Comparison of ENCODE assay signal across 12 cellular contexts in the genomic region with DNA sequence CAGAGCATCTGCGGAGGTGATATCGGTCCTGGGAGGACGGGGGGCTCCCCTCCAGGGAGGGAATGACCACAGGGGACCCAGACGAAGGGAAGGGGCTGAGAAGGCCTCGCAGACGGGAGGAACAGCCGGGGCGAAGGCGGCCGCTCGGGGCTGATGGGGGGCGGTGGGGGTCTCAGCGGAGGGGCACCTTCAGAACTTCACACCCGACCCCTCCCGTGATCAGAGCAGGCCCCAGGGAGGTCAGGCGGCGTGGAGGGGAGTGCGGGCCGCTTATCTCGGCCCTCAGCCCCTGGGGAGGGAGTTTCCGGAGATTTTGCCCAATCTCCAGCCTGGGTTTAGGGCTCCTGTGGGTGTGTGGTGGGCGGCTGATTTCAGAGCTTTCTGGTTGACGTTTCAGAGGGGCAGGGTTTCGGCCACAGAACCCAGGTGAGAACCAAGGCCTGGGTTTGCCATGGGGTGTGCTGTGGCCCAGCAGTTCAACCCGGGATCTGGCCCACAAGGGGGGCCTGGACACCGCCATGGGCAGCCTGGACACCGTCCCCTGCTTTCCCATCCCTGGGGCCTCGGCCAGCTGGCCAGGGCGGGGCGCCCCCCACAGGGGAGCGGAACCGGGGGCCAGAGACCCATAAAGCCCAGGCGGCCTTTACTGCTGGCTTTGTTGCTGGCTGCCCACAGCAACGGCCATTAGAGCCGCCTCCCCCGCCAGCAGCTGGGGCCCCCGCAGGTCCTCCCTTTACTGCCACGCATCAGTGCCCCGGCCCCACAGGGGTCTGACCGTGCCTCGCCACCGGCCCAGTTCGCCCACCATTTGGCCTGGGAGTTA. TPM values are rescaled to one million over a fixed set of nuclear protein-coding genes. Genes with fewer than 3 reads are reported as not detected.
A peak's percentile ranks its signal among the peaks of the same experiment; 100 is the strongest.
DNase-seq lines count a peak whose midpoint lies in the region; ATAC-seq, FAIRE-seq and TF ChIP-seq lines count a peak whose summit lies in the region.
"Had no signal": no experiment of that assay in that cellular context is flagged by ENCODE, and none has a peak within 500 bp of the region (broad histone marks: within the 10 kb centered on the region; RNA-seq: fewer than 3 reads in every experiment).

No MANE protein-coding gene starts in this region.

- no peak overlapping the region for H3K27ac ChIP-seq in HEK293 (ENCODE audit: extremely low read depth, low read depth, low read length)
- peak overlapping the region; percentile 99 for H3K27ac ChIP-seq in trophoblast cell (ENCODE audit: low read depth, low read length)
- H3K27ac ChIP-seq in ascending aorta, result no peak overlapping the region
- H3K27ac ChIP-seq: foreskin keratinocyte had no signal

- H3K4me1 ChIP-seq in HEK293 (ENCODE audit: control insufficient read depth, insufficient read depth, low read length) (no peaks in the 10 kb centered on the region), trophoblast cell (ENCODE audit: control insufficient read depth in 1 of 2, insufficient read depth in 2 of 2, low read length in 2 of 2) (peaks cover 62 to 72% of the 10 kb centered on the region in 2 experiments), ascending aorta (no peaks in the 10 kb centered on the region)

- H3K23ac ChIP-seq in trophoblast cell (ENCODE audit: low read length), result no peak overlapping the region

- H4K12ac ChIP-seq in trophoblast cell (ENCODE audit: low read depth, low read length), result peak overlapping the region; percentile 19

- H3K4me3 Mint-ChIP-seq in WTC11, result no peak overlapping the region

- H3K27me3 ChIP-seq in trophoblast cell (ENCODE audit: insufficient read depth, low read length) (no peaks in the 10 kb centered on the region), ascending aorta (no peaks in the 10 kb centered on the region)
- H3K27me3 ChIP-seq: foreskin keratinocyte had no signal

- H3K4me3 ChIP-seq in HEK293 (ENCODE audit: low read depth, low read length), result no peak overlapping the region
- H3K4me3 ChIP-seq in trophoblast cell (ENCODE audit: low read depth, low read length), result no peak overlapping the region
- H3K4me3 ChIP-seq in ascending aorta, result no peak overlapping the region

- no CpG with 5 or more reads among the region's 43 CpGs for WGBS in trophoblast cell (ENCODE audit: extremely low coverage, insufficient coverage, insufficient read length)

- peak overlapping the region; percentile 95 for H2BK5ac ChIP-seq in trophoblast cell (ENCODE audit: low read depth, low read length, poor library complexity)

- no peak for FAIRE-seq in frontal cortex (lab: Jason Lieb, UNC)
- FAIRE-seq: bronchial epithelial cell had no signal

- H3K18ac ChIP-seq in trophoblast cell (ENCODE audit: low read length), result peak overlapping the region; percentile 91

- no peak overlapping the region for H3K4me2 ChIP-seq in trophoblast cell (ENCODE audit: low read length)

- peak overlapping the region; percentile 8 for H2AFZ ChIP-seq in trophoblast cell (ENCODE audit: insufficient read depth, low read length, poor library complexity)

- peaks cover 54% of the 10 kb centered on the region for H3K79me2 ChIP-seq in trophoblast cell (ENCODE audit: control insufficient read depth, insufficient read depth, low read length, poor library complexity)

- H4K8ac ChIP-seq in trophoblast cell (ENCODE audit: low read depth, low read length), result peak overlapping the region; percentile 88

- H3K9me3 Mint-ChIP-seq in WTC11, result no peaks in the 10 kb centered on the region

- peaks cover 2% of the 10 kb centered on the region; the same call in 1 of the 2 replicates for H3K36me3 Mint-ChIP-seq in WTC11

- H2AK5ac ChIP-seq in trophoblast cell (ENCODE audit: low read length), result peak overlapping the region; percentile 98

- peak overlapping the region; percentile 60; the same call in 1 of the 2 replicates for H3K27ac Mint-ChIP-seq in WTC11

- no peak for DNase-seq in WTC11 (ENCODE audit: low spot score)
- peak; percentile 82 to 85 for DNase-seq in trophoblast cell
- DNase-seq in ascending aorta (ENCODE audit: low spot score in 2 of 2), result no peak
- DNase-seq in frontal cortex (ENCODE audit: low spot score in 2 of 2), result no peak
- no peak for DNase-seq in activated CD8-positive, alpha-beta memory T cell treated with anti-CD3 and anti-CD28 coated beads, Interleukin-2, amount 50 U/mL, for 48 hours
- DNase-seq: COR-L47, foreskin keratinocyte, NCI-H1694 had no signal

- peak overlapping the region; percentile 97 for H2BK120ac ChIP-seq in trophoblast cell (ENCODE audit: insufficient read depth, low read length, poor library complexity)

- peak overlapping the region; percentile 87 for H3K14ac ChIP-seq in trophoblast cell (ENCODE audit: low read length)

- peak overlapping the region; percentile 90 for H2BK12ac ChIP-seq in trophoblast cell (ENCODE audit: low read length)

- TF ChIP-seq CTCF in HEK293 (tag by site-specific recombination; IDR thresholded peaks at IDR 0.05) (no peak), WTC11 (IDR thresholded peaks at IDR 0.05) (no peak), ascending aorta (IDR thresholded peaks at IDR 0.05) (no peak)

- TF ChIP-seq POLR2A in GM15510 (IDR thresholded peaks at IDR 0.05; ENCODE audit: borderline replicate concordance, extremely low read depth, insufficient read length), result peak; percentile 49

- H3K9me3 ChIP-seq in HEK293 (ENCODE audit: control insufficient read depth, insufficient read depth, low read depth, low read length) (no peaks in the 10 kb centered on the region), trophoblast cell (ENCODE audit: insufficient read depth, low read depth, low read length) (no peaks in the 10 kb centered on the region), ascending aorta (no peaks in the 10 kb centered on the region)

- H3K27me3 Mint-ChIP-seq in WTC11 (ENCODE audit: low read depth), result no peaks in the 10 kb centered on the region

- POLR2A ChIA-PET in HEK293 (lab: Yijun Ruan, JAX) (interaction anchor here (0.6 kb wide), 1 partner anchor 193 kb away, joined by 3 read pairs; no protein-coding TSS in a partner anchor), WTC11 (lab: Charles Lee) (no interaction called here)

- intact Hi-C loops in ascending aorta (cut with DNase I), result no loop called here

- no peak overlapping the region for H3K9ac ChIP-seq in trophoblast cell (ENCODE audit: low read length)

- H4K91ac ChIP-seq in trophoblast cell (ENCODE audit: low read depth, low read length), result peak overlapping the region; percentile 92

- CTCF ChIA-PET in HEK293 (lab: Yijun Ruan, JAX), result interaction anchor here (1.0 kb wide), 1 partner anchor 16 kb away, joined by 5 read pairs; no protein-coding TSS in a partner anchor
- CTCF ChIA-PET in WTC11 (lab: Charles Lee), result interaction anchor here (1.6 kb wide), 1 partner anchor 16 kb away, joined by 4 read pairs; no protein-coding TSS in a partner anchor

- H3K36me3 ChIP-seq in HEK293 (ENCODE audit: control insufficient read depth in 2 of 2, insufficient read depth in 1 of 2, low read length in 2 of 2) (peaks cover 0 to 2% of the 10 kb centered on the region in 2 experiments; a peak in 1 of 3 replicates), trophoblast cell (ENCODE audit: control insufficient read depth in 1 of 2, insufficient read depth in 2 of 2, low read length in 2 of 2) (peaks cover 22 to 27% of the 10 kb centered on the region in 2 experiments), ascending aorta (no peaks in the 10 kb centered on the region)

- no peak for ATAC-seq in WTC11
- no peak for ATAC-seq in HG03097 (IDR thresholded peaks at IDR 0.05; ENCODE audit: low FRiP score, unreplicated experiment)
- ATAC-seq: foreskin keratinocyte had no signal

- peaks cover 65% of the 10 kb centered on the region for H3K79me1 ChIP-seq in trophoblast cell (ENCODE audit: low read length)

- peaks cover 31% of the 10 kb centered on the region for H3K4me1 Mint-ChIP-seq in WTC11

- peak overlapping the region; percentile 98 for H3K4ac ChIP-seq in trophoblast cell (ENCODE audit: low read depth, low read length)

TF ChIP-seq in WTC11, 78 proteins besides CTCF, POLR2A, EP300 and RAD21 (continues in another document):
- TF ChIP-seq, protein P1, sequence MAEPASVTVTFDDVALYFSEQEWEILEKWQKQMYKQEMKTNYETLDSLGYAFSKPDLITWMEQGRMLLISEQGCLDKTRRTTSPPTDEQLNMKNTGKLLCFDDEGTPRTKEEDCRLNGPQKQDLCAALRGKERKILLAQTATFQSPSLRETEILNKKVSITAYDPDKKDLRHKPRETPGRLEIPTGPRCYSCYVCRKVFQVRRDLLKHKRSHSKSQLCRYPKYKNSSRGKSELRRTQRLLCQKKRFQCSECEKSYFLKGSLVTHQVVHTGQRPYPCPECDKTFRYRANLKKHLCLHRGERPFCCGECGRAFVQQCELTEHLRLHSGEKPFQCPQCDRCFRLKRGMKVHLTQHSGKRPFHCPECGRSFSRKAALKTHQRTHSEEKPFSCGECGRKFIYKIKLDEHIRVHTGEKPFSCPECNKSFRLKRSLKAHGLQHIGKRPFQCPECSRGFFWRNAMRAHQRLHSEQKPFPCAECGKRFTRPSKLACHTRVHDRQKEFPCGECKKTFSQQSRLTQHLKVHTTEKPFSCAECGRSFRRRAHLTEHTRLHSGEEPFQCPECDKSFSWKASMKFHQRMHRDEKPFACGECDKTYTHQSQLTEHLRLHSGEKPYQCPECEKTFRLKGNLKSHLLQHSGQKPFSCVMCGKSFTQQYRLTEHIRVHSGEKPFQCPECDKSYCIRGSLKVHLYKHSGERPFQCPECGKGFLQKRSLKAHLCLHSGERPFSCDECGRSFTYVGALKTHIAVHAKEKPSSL (CRISPR knock-in tag; conservative IDR thresholded peaks at IDR 0.05), result no peak

RNA-seq across cellular contexts. Expression of a gene that starts 29.0 kb away (rescaled TPM):
- total RNA-seq in WTC11 (2021), result 102 to 116 TPM (median 113 TPM) in 3 replicates
- polyA plus RNA-seq in trophoblast cell (2013), result 445 and 449 TPM in 2 replicates
- 55.3 TPM for total RNA-seq in ascending aorta
- total RNA-seq in frontal cortex, result 2.4 TPM

RNA-seq across cellular contexts. Expression of a gene that starts 29.3 kb away (rescaled TPM):
- 140 to 147 TPM (median 146 TPM) in 3 replicates for total RNA-seq in WTC11 (2021)
- 43.8 and 45.6 TPM in 2 replicates for polyA plus RNA-seq in trophoblast cell (2013)
- 65.7 TPM for total RNA-seq in ascending aorta
- total RNA-seq in frontal cortex, result 45.7 TPM

RNA-seq across cellular contexts. Expression of a gene that starts 37.8 kb away (rescaled TPM):
- total RNA-seq in WTC11 (2021) (2.9 to 4.4 TPM (median 3.6 TPM) in 3 replicates), ascending aorta (not detected), frontal cortex (0.41 TPM)
- 0.10 and 0.14 TPM in 2 replicates for polyA plus RNA-seq in trophoblast cell (2013)
- total RNA-seq: bronchial epithelial cell, foreskin keratinocyte had no signal
- polyA plus RNA-seq: foreskin keratinocyte had no signal

RNA-seq across cellular contexts. Expression of a gene that starts 41.9 kb away (rescaled TPM):
- total RNA-seq in WTC11 (2021) (85.5 to 99.5 TPM (median 88.3 TPM) in 3 replicates), ascending aorta (81.5 TPM), frontal cortex (26.5 TPM)
- polyA plus RNA-seq in trophoblast cell (2013), result 51.5 and 52.5 TPM in 2 replicates

RNA-seq across cellular contexts. Expression of a gene that starts 45.3 kb away (rescaled TPM):
- total RNA-seq in WTC11 (2021), result 1.9 to 2.5 TPM (median 2.4 TPM) in 3 replicates
- 1.8 and 1.9 TPM in 2 replicates for polyA plus RNA-seq in trophoblast cell (2013)
- not detected for total RNA-seq in ascending aorta
- under 0.01 TPM for total RNA-seq in frontal cortex

Comparison
In these comparisons a context has a peak if more than half of its experiments do, and no peak if none do; other contexts are left out.
1. DNase-seq: peak in trophoblast cell (2 of 2); none in WTC11 (single experiment), ascending aorta (0 of 2), frontal cortex (0 of 2) and activated CD8-positive, alpha-beta memory T cell treated with anti-CD3 and anti-CD28 coated beads, Interleukin-2, amount 50 U/mL, for 48 hours (single experiment).
2. RNA of a gene that starts 29.0 kb away (total RNA-seq): 102 to 116 TPM in WTC11 and 55.3 TPM in ascending aorta (single experiment); 2.4 TPM in frontal cortex (single experiment); every median in the first group is over 10 times any median in the second.